3 cellular contexts compared by ENCODE assay signal in the genomic region with DNA sequence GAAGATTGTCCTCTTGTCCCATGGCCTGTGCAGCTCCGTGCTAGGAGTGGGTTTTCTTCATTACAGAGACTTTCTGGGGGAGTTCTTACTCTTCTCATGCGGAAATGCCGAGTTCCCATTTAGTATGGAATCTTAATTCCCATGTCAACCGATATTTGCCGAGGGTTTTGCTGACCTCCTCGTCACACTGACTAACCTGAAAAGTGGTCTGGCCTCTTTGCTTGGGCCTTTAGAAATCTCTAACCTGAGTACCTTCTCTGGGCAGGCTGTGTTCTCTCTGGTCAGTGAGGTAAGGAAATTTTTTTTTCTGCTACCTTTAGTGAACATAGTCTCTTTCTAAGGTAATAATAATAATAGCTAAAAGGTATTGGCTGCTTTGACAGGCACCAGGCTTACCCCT.
"Had no signal": no experiment of that assay in that cellular context is flagged by ENCODE, and none has a peak within 500 bp of the region (broad histone marks: within the 10 kb centered on the region; RNA-seq: fewer than 3 reads in every experiment).

No MANE protein-coding gene starts in this region.

- H3K4me3 ChIP-seq: GM12878 had no signal

- ATAC-seq: GM12878 had no signal

- DNase-seq: GDM1, GF-D8 had no signal
